In the genomic region with DNA sequence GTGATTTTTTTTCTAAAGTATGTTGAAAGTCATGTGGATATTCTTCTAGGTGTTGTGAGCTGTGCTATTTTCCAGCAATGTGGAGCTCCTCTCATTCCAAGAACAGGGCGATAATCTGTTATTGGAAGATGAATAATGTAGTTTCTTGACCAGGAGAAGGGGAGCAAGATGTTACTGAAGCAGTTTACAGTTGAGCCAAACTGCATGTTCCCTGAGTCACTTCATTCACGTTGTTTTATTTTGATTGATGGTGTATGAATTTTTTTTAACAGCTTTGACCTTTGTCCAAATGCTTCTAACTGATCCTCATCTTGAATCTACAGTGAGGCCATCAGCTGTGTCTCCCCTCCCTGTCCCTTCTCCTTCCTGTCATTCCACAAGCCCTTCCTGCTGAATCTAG, we compare ENCODE assay signal across 18 cellular contexts.
DNase-seq lines count a peak whose midpoint lies in the region; ATAC-seq and TF ChIP-seq lines count a peak whose summit lies in the region.
"Had no signal": no experiment of that assay in that cellular context is flagged by ENCODE, and none has a peak within 500 bp of the region (broad histone marks: within the 10 kb centered on the region; RNA-seq: fewer than 3 reads in every experiment).

No MANE protein-coding gene starts in this region.

- H4K8ac ChIP-seq in trophoblast cell (ENCODE audit: low read depth, low read length) = no peak overlapping the region

- no peak for TF ChIP-seq RAD21 in SK-N-SH (IDR thresholded peaks at IDR 0.05; ENCODE audit: low read length)

- ATAC-seq in SK-N-SH treated with all-trans-retinoic acid at 6 μM for 48 hours (peak; percentile 27; the same call in 1 of the 3 replicates), upper lobe of left lung (ENCODE audit: low FRiP score in 2 of 2) (peak in 1 of 2 donors; percentile 68), left lobe of liver (no peak)
- no peak for ATAC-seq in effector memory CD8-positive, alpha-beta T cell (replicated peaks)
- ATAC-seq: stimulated activated naive CD8-positive, alpha-beta T cell treated with anti-CD3 and anti-CD28 coated beads, Interleukin-15, Interleukin-2, amounts not matched to agents 100 U/mL and 50 U/mL, for 24 hours had no signal

- H2BK12ac ChIP-seq in trophoblast cell (ENCODE audit: low read length) = no peak overlapping the region

- TF ChIP-seq CTCF in SK-N-SH (IDR thresholded peaks at IDR 0.05) (no peak), upper lobe of left lung (IDR thresholded peaks at IDR 0.05) (no peak)

- H3K23ac ChIP-seq in trophoblast cell (ENCODE audit: low read length) = no peak overlapping the region

- TF ChIP-seq EP300 in SK-N-SH (IDR thresholded peaks at IDR 0.05; ENCODE audit: borderline replicate concordance in 1 of 2, low read depth in 1 of 2, low read length in 1 of 2) (no peak), upper lobe of left lung (IDR thresholded peaks at IDR 0.05) (peak in 1 of 4 donors; percentile 33)

- no peaks in the 10 kb centered on the region for H3K9me3 ChIP-seq in SK-N-SH
- no peaks in the 10 kb centered on the region for H3K9me3 ChIP-seq in trophoblast cell (ENCODE audit: insufficient read depth, low read depth, low read length)
- no peaks in the 10 kb centered on the region for H3K9me3 ChIP-seq in upper lobe of left lung

- H3K14ac ChIP-seq in trophoblast cell (ENCODE audit: low read length) = no peak overlapping the region

- peak overlapping the region; percentile 46 to 86 for H3K27ac Mint-ChIP-seq in effector memory CD8-positive, alpha-beta T cell
- H3K27ac Mint-ChIP-seq: activated CD4-positive, alpha-beta T cell treated with anti-CD3 and anti-CD28 coated beads, Interleukin-2, amount 10 ng/mL, durations not matched to agents 24 days and 14 days; activated naive CD8-positive, alpha-beta T cell had no signal

- H2BK5ac ChIP-seq in trophoblast cell (ENCODE audit: low read depth, low read length, poor library complexity) = no peak overlapping the region

- H3K4ac ChIP-seq in trophoblast cell (ENCODE audit: low read depth, low read length) = no peak overlapping the region

- H3K9ac ChIP-seq in SK-N-SH (no peak overlapping the region), trophoblast cell (ENCODE audit: low read length) (no peak overlapping the region)

- H3K4me2 ChIP-seq in SK-N-SH (no peak overlapping the region), trophoblast cell (ENCODE audit: low read length) (no peak overlapping the region)

- H3K36me3 ChIP-seq in SK-N-SH (replicated peaks in 1 of 2; ENCODE audit: control insufficient read depth in 1 of 2, insufficient read depth in 2 of 2, low read length in 1 of 2) = no peaks in the 10 kb centered on the region
- no peaks in the 10 kb centered on the region for H3K36me3 ChIP-seq in trophoblast cell (ENCODE audit: control insufficient read depth in 1 of 2, insufficient read depth in 2 of 2, low read length in 2 of 2)
- no peaks in the 10 kb centered on the region for H3K36me3 ChIP-seq in upper lobe of left lung
- H3K36me3 ChIP-seq: cardiac muscle cell had no signal

- H4K12ac ChIP-seq in trophoblast cell (ENCODE audit: low read depth, low read length) = no peak overlapping the region

- 53% methylated on average over 2 of the region's 2 CpGs for WGBS in SK-N-SH (ENCODE audit: low lambda C conversion rate)
- WGBS in trophoblast cell (ENCODE audit: extremely low coverage, insufficient coverage, insufficient read length) = no CpG with 5 or more reads among the region's 2 CpGs
- WGBS in upper lobe of left lung, 2 donors = 47 to 58% methylated on average over 2 of the region's 2 CpGs

- no peaks in the 10 kb centered on the region for H3K9me3 Mint-ChIP-seq in effector memory CD8-positive, alpha-beta T cell
- H3K9me3 Mint-ChIP-seq: CD4-positive, alpha-beta memory T cell had no signal

- peak overlapping the region; percentile 49 for H4K91ac ChIP-seq in trophoblast cell (ENCODE audit: low read depth, low read length)

- H3K4me3 ChIP-seq in SK-N-SH (ENCODE audit: low read depth in 2 of 2, low read length in 1 of 2) (no peak overlapping the region), trophoblast cell (ENCODE audit: low read depth, low read length) (no peak overlapping the region), upper lobe of left lung (no peak overlapping the region)
- H3K4me3 ChIP-seq: cardiac muscle cell, SK-N-MC had no signal

- peaks cover 10 to 13% of the 10 kb centered on the region in 2 donors for H3K4me1 Mint-ChIP-seq in effector memory CD8-positive, alpha-beta T cell (ENCODE audit: low read depth in 2 of 2)

- H3K27ac ChIP-seq in SK-N-SH (ENCODE audit: low read depth in 2 of 2, low read length in 1 of 2) (no peak overlapping the region), trophoblast cell (ENCODE audit: low read depth, low read length) (peak overlapping the region; percentile 7), upper lobe of left lung (peak overlapping the region in 3 of 4 donors; percentile 17 to 44 (median 41))
- H3K27ac ChIP-seq: 22Rv1, cardiac muscle cell, SK-N-MC had no signal

- H3K4me1 ChIP-seq in SK-N-SH (ENCODE audit: control insufficient read depth in 1 of 2, insufficient read depth in 2 of 2, low read depth in 1 of 2, low read length in 1 of 2) (peaks cover under 1 to 5% of the 10 kb centered on the region in 2 experiments; a peak in 2 of 4 replicates), trophoblast cell (ENCODE audit: control insufficient read depth in 1 of 2, insufficient read depth in 2 of 2, low read length in 2 of 2) (peaks cover 16 to 22% of the 10 kb centered on the region in 2 experiments), upper lobe of left lung (peaks cover 9 to 21% (median 15%) of the 10 kb centered on the region in 4 donors)

- CTCF ChIA-PET in SK-N-SH (lab: Yijun Ruan, JAX) = interaction anchor here (1.2 kb wide), 1 partner anchor 9 kb away, joined by 3 read pairs; no protein-coding TSS in a partner anchor

- H4K20me1 ChIP-seq in SK-N-SH (ENCODE audit: insufficient read depth) = no peaks in the 10 kb centered on the region

- H3K4me3 Mint-ChIP-seq in effector memory CD8-positive, alpha-beta T cell = no peak overlapping the region
- H3K4me3 Mint-ChIP-seq: activated CD4-positive, alpha-beta T cell treated with anti-CD3 and anti-CD28 coated beads, Interleukin-2, amount 10 ng/mL, durations not matched to agents 24 days and 14 days; activated naive CD8-positive, alpha-beta T cell had no signal

- no peaks in the 10 kb centered on the region for H3K9me2 ChIP-seq in SK-N-SH

- H3F3A ChIP-seq in SK-N-SH (replicated peaks; ENCODE audit: insufficient read depth) = no peaks in the 10 kb centered on the region

- H3K27me3 ChIP-seq in SK-N-SH (ENCODE audit: insufficient read depth) (no peaks in the 10 kb centered on the region), trophoblast cell (ENCODE audit: insufficient read depth, low read length) (no peaks in the 10 kb centered on the region), upper lobe of left lung (no peaks in the 10 kb centered on the region)
- H3K27me3 ChIP-seq: cardiac muscle cell had no signal

- H2AFZ ChIP-seq in SK-N-SH (ENCODE audit: low read depth) (no peak overlapping the region), trophoblast cell (ENCODE audit: insufficient read depth, low read length, poor library complexity) (no peak overlapping the region)

- H2AK5ac ChIP-seq in trophoblast cell (ENCODE audit: low read length) = no peak overlapping the region

- H3K79me1 ChIP-seq in trophoblast cell (ENCODE audit: low read length) = peaks cover 9% of the 10 kb centered on the region

- H3K36me3 Mint-ChIP-seq in effector memory CD8-positive, alpha-beta T cell (ENCODE audit: insufficient read depth) = peaks cover 2% of the 10 kb centered on the region
- H3K36me3 Mint-ChIP-seq: activated naive CD8-positive, alpha-beta T cell; CD4-positive, alpha-beta memory T cell had no signal

- POLR2A ChIA-PET in SK-N-SH (lab: Yijun Ruan, JAX) = no interaction called here

- no peak for TF ChIP-seq POLR2A in upper lobe of left lung (IDR thresholded peaks at IDR 0.05)

- H3K79me2 ChIP-seq in SK-N-SH (ENCODE audit: insufficient read depth) (no peaks in the 10 kb centered on the region), trophoblast cell (ENCODE audit: control insufficient read depth, insufficient read depth, low read length, poor library complexity) (no peaks in the 10 kb centered on the region)

- no peaks in the 10 kb centered on the region for H3K27me3 Mint-ChIP-seq in effector memory CD8-positive, alpha-beta T cell
- H3K27me3 Mint-ChIP-seq: activated CD4-positive, alpha-beta T cell treated with anti-CD3 and anti-CD28 coated beads, Interleukin-2, amount 10 ng/mL, durations not matched to agents 24 days and 14 days; activated naive CD8-positive, alpha-beta T cell; CD4-positive, alpha-beta memory T cell had no signal

- no peak overlapping the region for H3K18ac ChIP-seq in trophoblast cell (ENCODE audit: low read length)

- H2BK120ac ChIP-seq in trophoblast cell (ENCODE audit: insufficient read depth, low read length, poor library complexity) = no peak overlapping the region

- DNase-seq in SK-N-SH (no peak), trophoblast cell (no peak), upper lobe of left lung (no peak), germinal center (ENCODE audit: low spot score) (no peak), left lobe of liver (ENCODE audit: low spot score) (no peak)
- no peak for DNase-seq in effector memory CD8-positive, alpha-beta T cell
- DNase-seq in stimulated activated naive CD4-positive, alpha-beta T cell treated with Interleukin-2 at 50 U/mL for 16 hours (lab: John Stamatoyannopoulos, UW) = no peak
- DNase-seq: DMS79 treated with DMSO at 0.1 percent for 48 hours; NCI-H1436 treated with DMSO at 0.1 percent for 48 hours; NCI-H226; stimulated activated naive CD8-positive, alpha-beta T cell treated with anti-CD3 and anti-CD28 coated beads, Interleukin-15, Interleukin-2, amounts not matched to agents 100 U/mL and 50 U/mL, for 24 hours had no signal

TF ChIP-seq in SK-N-SH, 30 proteins besides CTCF, POLR2A, EP300 and RAD21:
- TF ChIP-seq ELF1 (IDR thresholded peaks at IDR 0.05) (no peak), SMC3 (IDR thresholded peaks at IDR 0.05; ENCODE audit: low read depth, low read length) (no peak), NRF1 (IDR thresholded peaks at IDR 0.05; ENCODE audit: low read depth, low read length) (no peak)
- TF ChIP-seq, protein P1, sequence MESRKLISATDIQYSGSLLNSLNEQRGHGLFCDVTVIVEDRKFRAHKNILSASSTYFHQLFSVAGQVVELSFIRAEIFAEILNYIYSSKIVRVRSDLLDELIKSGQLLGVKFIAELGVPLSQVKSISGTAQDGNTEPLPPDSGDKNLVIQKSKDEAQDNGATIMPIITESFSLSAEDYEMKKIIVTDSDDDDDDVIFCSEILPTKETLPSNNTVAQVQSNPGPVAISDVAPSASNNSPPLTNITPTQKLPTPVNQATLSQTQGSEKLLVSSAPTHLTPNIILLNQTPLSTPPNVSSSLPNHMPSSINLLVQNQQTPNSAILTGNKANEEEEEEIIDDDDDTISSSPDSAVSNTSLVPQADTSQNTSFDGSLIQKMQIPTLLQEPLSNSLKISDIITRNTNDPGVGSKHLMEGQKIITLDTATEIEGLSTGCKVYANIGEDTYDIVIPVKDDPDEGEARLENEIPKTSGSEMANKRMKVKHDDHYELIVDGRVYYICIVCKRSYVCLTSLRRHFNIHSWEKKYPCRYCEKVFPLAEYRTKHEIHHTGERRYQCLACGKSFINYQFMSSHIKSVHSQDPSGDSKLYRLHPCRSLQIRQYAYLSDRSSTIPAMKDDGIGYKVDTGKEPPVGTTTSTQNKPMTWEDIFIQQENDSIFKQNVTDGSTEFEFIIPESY (IDR thresholded peaks at IDR 0.05; ENCODE audit: borderline replicate concordance, low read depth) = no peak

Comparison
In these comparisons a context has a peak if more than half of its experiments do, and no peak if none do; other contexts are left out.
1. H3K27ac ChIP-seq: peak in trophoblast cell (single experiment) and upper lobe of left lung (3 of 4); none in SK-N-SH (0 of 2).